2 cellular contexts compared by ENCODE assay signal in genomic region chr4:53704329-53704728, GRCh38.
TF ChIP-seq lines count a peak whose summit lies in the region.

No MANE protein-coding gene starts in this region.

TF ChIP-seq in IMR-90, 13 proteins besides CTCF, POLR2A, EP300 and RAD21:
- TF ChIP-seq MXI1 (IDR thresholded peaks at IDR 0.05; ENCODE audit: borderline replicate concordance, low read depth, low read length) (no peak), CHD1 (IDR thresholded peaks at IDR 0.05; ENCODE audit: low read depth, low read length) (no peak), MAZ (IDR thresholded peaks at IDR 0.05; ENCODE audit: borderline replicate concordance, low read depth, low read length) (no peak), SMC3 (IDR thresholded peaks at IDR 0.05; ENCODE audit: low read depth, low read length) (no peak), NFE2L2 (IDR thresholded peaks at IDR 0.05; ENCODE audit: low read depth, low read length) (no peak), MAFK (IDR thresholded peaks at IDR 0.05; ENCODE audit: low read depth, low read length) (no peak), RFX5 (IDR thresholded peaks at IDR 0.05; ENCODE audit: low read depth, low read length) (no peak), ELK1 (IDR thresholded peaks at IDR 0.05; ENCODE audit: borderline replicate concordance, low read depth, low read length) (no peak), FOS (IDR thresholded peaks at IDR 0.05; ENCODE audit: low read depth, low read length) (no peak), BHLHE40 (IDR thresholded peaks at IDR 0.05; ENCODE audit: low read depth, low read length) (no peak), CEBPB (IDR thresholded peaks at IDR 0.05; ENCODE audit: low read depth, low read length) (no peak), USF2 (IDR thresholded peaks at IDR 0.05; ENCODE audit: low read depth, low read length) (no peak), RCOR1 (IDR thresholded peaks at IDR 0.05; ENCODE audit: insufficient replicate concordance, low read length) (no peak)

TF ChIP-seq in GM12878, 131 proteins besides CTCF, POLR2A, EP300 and RAD21:
- TF ChIP-seq SMARCA5 (IDR thresholded peaks at IDR 0.05) (0 out of 2 replicates have a peak, but pooled peaks have one; percentile 16), NBN (IDR thresholded peaks at IDR 0.05) (no peak), ZNF217 (IDR thresholded peaks at IDR 0.05) (0 out of 2 replicates have a peak, but pooled peaks have one; percentile 41)
